In the genomic region with DNA sequence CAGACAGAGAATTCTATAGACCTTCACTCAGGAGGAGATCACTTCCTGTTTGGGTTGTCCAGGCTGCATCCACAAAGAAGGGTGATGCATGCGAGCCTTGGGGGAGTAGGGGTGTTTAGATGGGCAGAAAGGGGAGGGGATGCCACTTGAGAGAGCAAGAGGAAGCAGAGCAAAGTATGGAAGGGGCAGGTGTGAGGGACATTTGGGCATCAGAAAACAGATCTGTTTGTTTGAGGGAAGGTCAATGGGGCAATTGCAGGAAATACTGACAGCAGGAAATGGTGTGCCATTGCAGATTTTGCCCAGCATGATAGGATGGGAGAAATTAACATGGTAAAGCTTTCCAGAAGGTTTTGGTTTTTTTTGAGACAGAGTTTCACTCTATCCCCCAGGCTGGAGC, we compare ENCODE assay signal across 18 cellular contexts.
DNase-seq lines count a peak whose midpoint lies in the region; ATAC-seq and TF ChIP-seq lines count a peak whose summit lies in the region.
"Had no signal": no experiment of that assay in that cellular context is flagged by ENCODE, and none has a peak within 500 bp of the region (broad histone marks: within the 10 kb centered on the region; RNA-seq: fewer than 3 reads in every experiment).

No MANE protein-coding gene starts in this region.

- H3K27me3 Mint-ChIP-seq in stimulated activated naive CD8-positive, alpha-beta T cell treated with anti-CD3 and anti-CD28 coated beads, Interleukin-15, Interleukin-2, amounts not matched to agents 100 ng/mL and 50 ng/mL, for 24 hours = no peaks in the 10 kb centered on the region
- H3K27me3 Mint-ChIP-seq in stimulated activated naive CD8-positive, alpha-beta T cell treated with anti-CD3 and anti-CD28 coated beads, Interleukin-15, amount 100 ng/mL, for 72 hours = no peaks in the 10 kb centered on the region
- H3K27me3 Mint-ChIP-seq in endothelial cell (ENCODE audit: unreplicated experiment) = peaks cover 9% of the 10 kb centered on the region
- no peaks in the 10 kb centered on the region for H3K27me3 Mint-ChIP-seq in stimulated activated naive B cell treated with anti-CD40 and anti-IgM and Interleukin-4, amounts not matched to agents 10 μg/mL and 1 μg/mL and 100 μg/mL, for 72 hours

- H3K27me3 ChIP-seq in osteoblast (ENCODE audit: insufficient read depth, low read length) = no peaks in the 10 kb centered on the region
- H3K27me3 ChIP-seq: adrenal gland, cardiac muscle cell had no signal

- peaks cover 38% of the 10 kb centered on the region for H3K4me1 Mint-ChIP-seq in stimulated activated naive CD8-positive, alpha-beta T cell treated with anti-CD3 and anti-CD28 coated beads, Interleukin-15, Interleukin-2, amounts not matched to agents 100 ng/mL and 50 ng/mL, for 24 hours (ENCODE audit: low read depth)
- H3K4me1 Mint-ChIP-seq in stimulated activated naive CD8-positive, alpha-beta T cell treated with anti-CD3 and anti-CD28 coated beads, Interleukin-15, amount 100 ng/mL, for 72 hours = peaks cover 56% of the 10 kb centered on the region
- peaks cover 32% of the 10 kb centered on the region for H3K4me1 Mint-ChIP-seq in endothelial cell (ENCODE audit: unreplicated experiment)
- peaks cover 31 to 53% of the 10 kb centered on the region in 2 donors for H3K4me1 Mint-ChIP-seq in stimulated activated naive B cell treated with anti-CD40 and anti-IgM and Interleukin-4, amounts not matched to agents 10 μg/mL and 1 μg/mL and 100 μg/mL, for 72 hours

- no peak overlapping the region for H2AFZ ChIP-seq in osteoblast (ENCODE audit: low read length)

- H3K9me3 ChIP-seq in osteoblast (ENCODE audit: low read depth, low read length) = no peaks in the 10 kb centered on the region
- H3K9me3 ChIP-seq: adrenal gland, thoracic aorta had no signal

- H3K79me2 ChIP-seq in osteoblast (ENCODE audit: insufficient read depth, low read length) = no peaks in the 10 kb centered on the region

- peak overlapping the region; percentile 53 for H3K27ac Mint-ChIP-seq in stimulated activated naive CD8-positive, alpha-beta T cell treated with anti-CD3 and anti-CD28 coated beads, Interleukin-15, Interleukin-2, amounts not matched to agents 100 ng/mL and 50 ng/mL, for 24 hours
- H3K27ac Mint-ChIP-seq in stimulated activated naive CD8-positive, alpha-beta T cell treated with anti-CD3 and anti-CD28 coated beads, Interleukin-15, amount 100 ng/mL, for 72 hours = no peak overlapping the region
- H3K27ac Mint-ChIP-seq in endothelial cell (ENCODE audit: unreplicated experiment) = peak overlapping the region; percentile 17
- H3K27ac Mint-ChIP-seq in stimulated activated naive B cell treated with anti-CD40 and anti-IgM and Interleukin-4, amounts not matched to agents 10 μg/mL and 1 μg/mL and 100 μg/mL, for 72 hours = peak overlapping the region; percentile 27

- ATAC-seq in stimulated activated naive CD8-positive, alpha-beta T cell treated with anti-CD3 and anti-CD28 coated beads, Interleukin-15, amount 100 ng/mL, for 72 hours = no peak
- no peak for ATAC-seq in stimulated activated naive B cell treated with anti-CD40 and anti-IgM and Interleukin-4, amounts not matched to agents 10 μg/mL and 1 μg/mL and 100 μg/mL, for 72 hours (replicated peaks)

- H3K4me2 ChIP-seq in osteoblast (ENCODE audit: insufficient read depth, low read length) = no peak overlapping the region
- H3K4me2 ChIP-seq: KMS-11, smooth muscle cell had no signal

- H3K4me3 ChIP-seq in osteoblast (ENCODE audit: insufficient read depth, low read length) = no peak overlapping the region
- H3K4me3 ChIP-seq: adrenal gland, cardiac muscle cell, smooth muscle cell had no signal

- no peak overlapping the region for H3K27ac ChIP-seq in osteoblast (ENCODE audit: low read depth, low read length)
- H3K27ac ChIP-seq: adrenal gland, cardiac muscle cell, KMS-11 had no signal

- TF ChIP-seq CTCF in endothelial cell (IDR thresholded peaks at IDR 0.05; ENCODE audit: unreplicated experiment) (no peak), GM20000 (IDR thresholded peaks at IDR 0.05; ENCODE audit: extremely low read depth, missing control alignments) (no peak), osteoblast (IDR thresholded peaks at IDR 0.05; ENCODE audit: extremely low read depth, low read depth, low read length) (no peak)

- no peaks in the 10 kb centered on the region for H3K36me3 ChIP-seq in osteoblast (ENCODE audit: insufficient read depth, low read length)
- H3K36me3 ChIP-seq: adrenal gland, cardiac muscle cell, thoracic aorta had no signal

- no peaks in the 10 kb centered on the region for H3K4me1 ChIP-seq in osteoblast (ENCODE audit: insufficient read depth, low read length)
- H3K4me1 ChIP-seq: adrenal gland had no signal

- H3K36me3 Mint-ChIP-seq in stimulated activated naive CD8-positive, alpha-beta T cell treated with anti-CD3 and anti-CD28 coated beads, Interleukin-15, Interleukin-2, amounts not matched to agents 100 ng/mL and 50 ng/mL, for 24 hours (ENCODE audit: low read depth) = peaks cover 35% of the 10 kb centered on the region
- peaks cover 20% of the 10 kb centered on the region for H3K36me3 Mint-ChIP-seq in endothelial cell (ENCODE audit: low read depth, unreplicated experiment)
- peaks cover 27 to 54% of the 10 kb centered on the region in 2 donors for H3K36me3 Mint-ChIP-seq in stimulated activated naive B cell treated with anti-CD40 and anti-IgM and Interleukin-4, amounts not matched to agents 10 μg/mL and 1 μg/mL and 100 μg/mL, for 72 hours

- H4K20me1 ChIP-seq in osteoblast (ENCODE audit: insufficient read depth, low read length) = no peaks in the 10 kb centered on the region

- DNase-seq in stimulated activated naive CD8-positive, alpha-beta T cell treated with anti-CD3 and anti-CD28 coated beads, Interleukin-15, amount 100 ng/mL, for 72 hours = no peak
- DNase-seq in NCI-H748 treated with DMSO at 0.1 percent for 48 hours (lab: John Stamatoyannopoulos, UW) (peak; percentile 88), endothelial cell (ENCODE audit: low spot score) (no peak), SKM-1 treated with dmso at 0.1 percent for 144 hours (lab: John Stamatoyannopoulos, UW; ENCODE audit: unreplicated experiment) (no peak), GM20000 (ENCODE audit: low spot score) (no peak), osteoblast (ENCODE audit: insufficient read length, low spot score, missing footprints) (no peak)
- DNase-seq in stimulated activated naive B cell treated with anti-CD40 and anti-IgM and Interleukin-4, amounts not matched to agents 10 μg/mL and 1 μg/mL and 100 μg/mL, for 72 hours = no peak
- DNase-seq: activated T-cell treated with anti-CD3 and anti-CD28 coated beads, Interleukin-2, amount 50 U/mL, for 48 hours; effector CD4-positive, alpha-beta T cell; head of caudate nucleus; NCI-H1092 treated with DMSO at 0.1 percent for 48 hours; RPMI8226 had no signal

- peaks cover 3% of the 10 kb centered on the region for H3K9me3 Mint-ChIP-seq in stimulated activated naive CD8-positive, alpha-beta T cell treated with anti-CD3 and anti-CD28 coated beads, Interleukin-15, Interleukin-2, amounts not matched to agents 100 ng/mL and 50 ng/mL, for 24 hours
- peaks cover 0 to 5% of the 10 kb centered on the region in 2 donors for H3K9me3 Mint-ChIP-seq in stimulated activated naive CD8-positive, alpha-beta T cell treated with anti-CD3 and anti-CD28 coated beads, Interleukin-15, amount 100 ng/mL, for 72 hours
- H3K9me3 Mint-ChIP-seq in endothelial cell (ENCODE audit: unreplicated experiment) = no peaks in the 10 kb centered on the region
- peaks cover 3 to 4% of the 10 kb centered on the region in 2 donors for H3K9me3 Mint-ChIP-seq in stimulated activated naive B cell treated with anti-CD40 and anti-IgM and Interleukin-4, amounts not matched to agents 10 μg/mL and 1 μg/mL and 100 μg/mL, for 72 hours

- no peak overlapping the region for H3K4me3 Mint-ChIP-seq in stimulated activated naive CD8-positive, alpha-beta T cell treated with anti-CD3 and anti-CD28 coated beads, Interleukin-15, Interleukin-2, amounts not matched to agents 100 ng/mL and 50 ng/mL, for 24 hours
- H3K4me3 Mint-ChIP-seq in stimulated activated naive CD8-positive, alpha-beta T cell treated with anti-CD3 and anti-CD28 coated beads, Interleukin-15, amount 100 ng/mL, for 72 hours = no peak overlapping the region
- no peak overlapping the region for H3K4me3 Mint-ChIP-seq in endothelial cell (ENCODE audit: unreplicated experiment)
- peak overlapping the region in 1 of 2 donors; percentile 26 for H3K4me3 Mint-ChIP-seq in stimulated activated naive B cell treated with anti-CD40 and anti-IgM and Interleukin-4, amounts not matched to agents 10 μg/mL and 1 μg/mL and 100 μg/mL, for 72 hours

Comparison
In these comparisons a context has a peak if more than half of its experiments do, and no peak if none do; other contexts are left out.
1. H3K27ac Mint-ChIP-seq: peak in stimulated activated naive CD8-positive, alpha-beta T cell treated with anti-CD3 and anti-CD28 coated beads, Interleukin-15, Interleukin-2, amounts not matched to agents 100 ng/mL and 50 ng/mL, for 24 hours (single experiment), endothelial cell (single experiment) and stimulated activated naive B cell treated with anti-CD40 and anti-IgM and Interleukin-4, amounts not matched to agents 10 μg/mL and 1 μg/mL and 100 μg/mL, for 72 hours (single experiment); none in stimulated activated naive CD8-positive, alpha-beta T cell treated with anti-CD3 and anti-CD28 coated beads, Interleukin-15, amount 100 ng/mL, for 72 hours (0 of 2).